In genomic region chr11:44559207-44559943, GRCh38 we compare ENCODE assay signal across 8 cellular contexts. TPM values are rescaled to one million over a fixed set of nuclear protein-coding genes. Genes with fewer than 3 reads are reported as not detected.
DNase-seq lines count a peak whose midpoint lies in the region; ATAC-seq and TF ChIP-seq lines count a peak whose summit lies in the region.

No MANE protein-coding gene starts in this region.

- H3K79me2 ChIP-seq in PC-9 (ENCODE audit: low read depth), result no peaks in the 10 kb centered on the region

- H3K36me3 ChIP-seq in PC-9 (ENCODE audit: low read depth), result no peaks in the 10 kb centered on the region

- H3K4me2 ChIP-seq in PC-9, result no peak overlapping the region

- no peak overlapping the region for H3K4me3 ChIP-seq in PC-9

- H3K36me3 Mint-ChIP-seq in activated T-helper 17 cell treated with anti-CD3 and anti-CD28 coated beads, Interleukin-2, amount 50 U/mL, for 72 hours (ENCODE audit: low read depth), result no peaks in the 10 kb centered on the region

- no peak overlapping the region for H2AFZ ChIP-seq in PC-9

- peak; percentile 2 for DNase-seq in GDM1 (lab: John Stamatoyannopoulos, UW)
- no peak for DNase-seq in middle frontal gyrus (ENCODE audit: extremely low spot score, low spot score)
- DNase-seq in DMS79 (lab: John Stamatoyannopoulos, UW), result no peak
- DNase-seq in NCI-H1694 (lab: John Stamatoyannopoulos, UW), result no peak
- no peak for DNase-seq in PC-9

- H3K9me2 ChIP-seq in PC-9 (ENCODE audit: insufficient read depth), result no peaks in the 10 kb centered on the region

- peaks cover 4% of the 10 kb centered on the region; the same call in 1 of the 2 replicates for H3F3A ChIP-seq in PC-9 (ENCODE audit: insufficient read depth, low read depth)

- peak; percentile 85 for ATAC-seq in GM21360 (IDR thresholded peaks at IDR 0.05; ENCODE audit: unreplicated experiment)
- peak; percentile 72 for ATAC-seq in HG03469 (IDR thresholded peaks at IDR 0.05; ENCODE audit: unreplicated experiment)
- ATAC-seq in activated T-helper 17 cell treated with anti-CD3 and anti-CD28 coated beads, Interleukin-2, amount 50 U/mL, for 72 hours (replicated peaks), result peak; percentile 83

- CTCF ChIA-PET in PC-9 (lab: Charles Lee), result interaction anchor here (0.7 to 0.9 kb wide), 2 partner anchors 58 kb away, joined by 5 to 9 read pairs; no protein-coding TSS in a partner anchor

- H3K27me3 ChIP-seq in PC-9 (ENCODE audit: insufficient read depth, low read depth), result no peaks in the 10 kb centered on the region

- peaks cover 14% of the 10 kb centered on the region for H3K4me1 Mint-ChIP-seq in activated T-helper 17 cell treated with anti-CD3 and anti-CD28 coated beads, Interleukin-2, amount 50 U/mL, for 72 hours

- POLR2A ChIA-PET in PC-9 (lab: Charles Lee; ENCODE audit: unreplicated experiment), result no interaction called here

- peak overlapping the region; percentile 51 for H3K27ac Mint-ChIP-seq in activated T-helper 17 cell treated with anti-CD3 and anti-CD28 coated beads, Interleukin-2, amount 50 U/mL, for 72 hours

- H3K27me3 Mint-ChIP-seq in activated T-helper 17 cell treated with anti-CD3 and anti-CD28 coated beads, Interleukin-2, amount 50 U/mL, for 72 hours, result no peaks in the 10 kb centered on the region

- H3K27ac ChIP-seq in PC-9, result no peak overlapping the region

- H4K20me1 ChIP-seq in PC-9 (ENCODE audit: insufficient read depth), result no peaks in the 10 kb centered on the region

- H3K9me3 ChIP-seq in PC-9 (ENCODE audit: insufficient read depth, low read depth), result no peaks in the 10 kb centered on the region

- no peak for TF ChIP-seq CTCF in PC-9 (conservative IDR thresholded peaks at IDR 0.05)

- BruUV-seq in PC-9 (replicated peaks; lab: Mats Ljungman, UMichigan), result no TSS peak

- peak overlapping the region; percentile 49 for H3K4me3 Mint-ChIP-seq in activated T-helper 17 cell treated with anti-CD3 and anti-CD28 coated beads, Interleukin-2, amount 50 U/mL, for 72 hours

- peaks cover 7% of the 10 kb centered on the region for H3K4me1 ChIP-seq in PC-9 (replicated peaks; ENCODE audit: insufficient read depth)

- no peaks in the 10 kb centered on the region for H3K9me3 Mint-ChIP-seq in activated T-helper 17 cell treated with anti-CD3 and anti-CD28 coated beads, Interleukin-2, amount 50 U/mL, for 72 hours

- intact Hi-C loops in PC-9 (cut with micrococcal nuclease; ENCODE audit: unreplicated experiment), result no loop called here

RNA-seq across cellular contexts. Expression of gene CD82, which starts 6.1 kb away (rescaled TPM):
- total RNA-seq in activated T-helper 17 cell treated with anti-CD3 and anti-CD28 coated beads, Interleukin-2, amount 50 U/mL, for 72 hours, result 100 to 1,000 TPM; 147 to 620 TPM
- total RNA-seq in PC-9 (2021), result 30.7 and 46.0 TPM in 2 replicates
